ENCODE assay signal across 19 cellular contexts in genomic region chr9:92611621-92612275, GRCh38. TPM values are rescaled to one million over a fixed set of nuclear protein-coding genes. Genes with fewer than 3 reads are reported as not detected.
A peak's percentile ranks its signal among the peaks of the same experiment; 100 is the strongest.
DNase-seq lines count a peak whose midpoint lies in the region; ATAC-seq, FAIRE-seq and TF ChIP-seq lines count a peak whose summit lies in the region.
"Had no signal": no experiment of that assay in that cellular context is flagged by ENCODE, and none has a peak within 500 bp of the region (broad histone marks: within the 10 kb centered on the region; RNA-seq: fewer than 3 reads in every experiment).

No MANE protein-coding gene starts in this region.

- H3K4me1 ChIP-seq in astrocyte (ENCODE audit: insufficient read depth, low read length) = peaks cover 16% of the 10 kb centered on the region
- H3K4me1 ChIP-seq in keratinocyte (ENCODE audit: control insufficient read depth, extremely low read depth, insufficient read depth, low read length) = peaks cover 15% of the 10 kb centered on the region
- peaks cover 11% of the 10 kb centered on the region for H3K4me1 ChIP-seq in body of pancreas

- dilution Hi-C loops in keratinocyte (cut with MboI; ENCODE audit: extremely low pct_ligation_motif_present, low sequenced_read_pairs) = no loop called here

- no peak overlapping the region for H3K4me3 Mint-ChIP-seq in activated naive CD4-positive, alpha-beta T cell treated with anti-CD3 and anti-CD28 coated beads for 36 hours
- no peak overlapping the region for H3K4me3 Mint-ChIP-seq in astrocyte (ENCODE audit: unreplicated experiment)
- H3K4me3 Mint-ChIP-seq in stimulated activated naive B cell treated with anti-CD40 and anti-IgM and Interleukin-4, amounts not matched to agents 10 μg/mL and 1 μg/mL and 100 μg/mL, for 72 hours = no peak overlapping the region
- H3K4me3 Mint-ChIP-seq: CD4-positive, alpha-beta memory T cell; dendritic cell treated with granulocyte-macrophage colony-stimulating factor and Interleukin-4, amounts not matched to agents 40 ng/mL and 50 ng/mL, for 4 days had no signal

- no peak for TF ChIP-seq CTCF in astrocyte (IDR thresholded peaks at IDR 0.05; ENCODE audit: insufficient read depth, low read depth, low read length)
- TF ChIP-seq CTCF in keratinocyte (optimal IDR thresholded peaks at IDR 0.05 in 1 of 3, IDR thresholded peaks at IDR 0.05 in 1 of 3, conservative IDR thresholded peaks at IDR 0.05 in 1 of 3; ENCODE audit: extremely low read depth in 1 of 3, insufficient read depth in 2 of 3, low read length in 3 of 3) = peak in 1 of 3 experiments; percentile 12
- no peak for TF ChIP-seq CTCF in body of pancreas (IDR thresholded peaks at IDR 0.05)

- DNase-seq in activated naive CD4-positive, alpha-beta T cell treated with anti-CD3 and anti-CD28 coated beads for 36 hours = no peak
- no peak for DNase-seq in activated naive CD4-positive, alpha-beta T cell treated with anti-CD3 and anti-CD28 coated beads, Interleukin-2, amount 50 U/mL, for 16 hours
- no peak for DNase-seq in astrocyte (ENCODE audit: low read depth)
- peak; percentile 13 for DNase-seq in keratinocyte (ENCODE audit: low read depth, low spot score)
- DNase-seq in stimulated activated naive B cell treated with anti-CD40 and anti-IgM and Interleukin-4, amounts not matched to agents 10 μg/mL and 1 μg/mL and 100 μg/mL, for 72 hours = no peak
- DNase-seq in body of pancreas = no peak
- no peak for DNase-seq in occipital lobe (lab: John Stamatoyannopoulos, UW)
- DNase-seq: ACHN; anterior cingulate cortex; CD4-positive, alpha-beta memory T cell; NCI-H774; retina; stimulated activated CD4-positive, alpha-beta T cell treated with anti-CD3 and anti-CD28 coated beads, Interleukin-2, amount 100 ng/mL, for 48 hours; SW 1271 had no signal

- H3K9me3 ChIP-seq in astrocyte (ENCODE audit: insufficient read depth, low read depth, low read length) = no peaks in the 10 kb centered on the region
- no peaks in the 10 kb centered on the region for H3K9me3 ChIP-seq in keratinocyte (ENCODE audit: control insufficient read depth, low read depth, low read length)
- H3K9me3 ChIP-seq in body of pancreas = no peaks in the 10 kb centered on the region
- H3K9me3 ChIP-seq: upper lobe of left lung had no signal

- FAIRE-seq in astrocyte (lab: Jason Lieb, UNC) (no peak), keratinocyte (lab: Jason Lieb, UNC) (peak; percentile 76)

- peak overlapping the region; percentile 56 for H3K27ac Mint-ChIP-seq in activated naive CD4-positive, alpha-beta T cell treated with anti-CD3 and anti-CD28 coated beads for 36 hours
- H3K27ac Mint-ChIP-seq in astrocyte (ENCODE audit: unreplicated experiment) = peak overlapping the region; percentile 59
- H3K27ac Mint-ChIP-seq in stimulated activated naive B cell treated with anti-CD40 and anti-IgM and Interleukin-4, amounts not matched to agents 10 μg/mL and 1 μg/mL and 100 μg/mL, for 72 hours = peak overlapping the region; percentile 90
- H3K27ac Mint-ChIP-seq: dendritic cell treated with granulocyte-macrophage colony-stimulating factor and Interleukin-4, amounts not matched to agents 40 ng/mL and 50 ng/mL, for 4 days had no signal

- H3K4me2 ChIP-seq in astrocyte (ENCODE audit: low read length) (no peak overlapping the region), keratinocyte (ENCODE audit: control insufficient read depth, extremely low read depth, insufficient read depth, low read depth, low read length) (no peak overlapping the region)

- no peak overlapping the region for H3K9ac ChIP-seq in astrocyte (ENCODE audit: low read length)
- H3K9ac ChIP-seq in keratinocyte (ENCODE audit: control insufficient read depth, extremely low read depth, insufficient read depth, low read length) = no peak overlapping the region

- WGBS in body of pancreas, 2 donors = 88 to 89% methylated on average over 10 of the region's 10 CpGs

- no peaks in the 10 kb centered on the region for H3K79me2 ChIP-seq in astrocyte (ENCODE audit: insufficient read depth, low read length)
- no peaks in the 10 kb centered on the region for H3K79me2 ChIP-seq in keratinocyte (ENCODE audit: control insufficient read depth, insufficient read depth, low read length)

- CTCF ChIA-PET in activated naive CD4-positive, alpha-beta T cell treated with anti-CD3 and anti-CD28 coated beads for 36 hours (lab: Charles Lee) = interaction anchor here (0.7 kb wide), 1 partner anchor 93 kb away, joined by 3 read pairs; no protein-coding TSS in a partner anchor

- no peaks in the 10 kb centered on the region for H3K9me3 Mint-ChIP-seq in activated naive CD4-positive, alpha-beta T cell treated with anti-CD3 and anti-CD28 coated beads for 36 hours
- no peaks in the 10 kb centered on the region for H3K9me3 Mint-ChIP-seq in astrocyte (ENCODE audit: unreplicated experiment)
- no peaks in the 10 kb centered on the region for H3K9me3 Mint-ChIP-seq in stimulated activated naive B cell treated with anti-CD40 and anti-IgM and Interleukin-4, amounts not matched to agents 10 μg/mL and 1 μg/mL and 100 μg/mL, for 72 hours
- H3K9me3 Mint-ChIP-seq: CD4-positive, alpha-beta memory T cell; dendritic cell treated with granulocyte-macrophage colony-stimulating factor and Interleukin-4, amounts not matched to agents 40 ng/mL and 50 ng/mL, for 4 days had no signal

- no peaks in the 10 kb centered on the region for H3K9me1 ChIP-seq in keratinocyte (ENCODE audit: control insufficient read depth, extremely low read depth, insufficient read depth, low read length)

- no peak for ATAC-seq in stimulated activated naive B cell treated with anti-CD40 and anti-IgM and Interleukin-4, amounts not matched to agents 10 μg/mL and 1 μg/mL and 100 μg/mL, for 72 hours (replicated peaks)
- ATAC-seq in body of pancreas (no peak), HG02938 (IDR thresholded peaks at IDR 0.05; ENCODE audit: unreplicated experiment) (no peak)
- ATAC-seq: left lobe of liver, Panc1 had no signal

- H2AFZ ChIP-seq in astrocyte (ENCODE audit: low read depth, low read length) = no peak overlapping the region
- H2AFZ ChIP-seq in keratinocyte (ENCODE audit: control insufficient read depth, low read length) = no peak overlapping the region

- no peaks in the 10 kb centered on the region for H3K27me3 ChIP-seq in astrocyte (ENCODE audit: insufficient read depth, low read length)
- no peaks in the 10 kb centered on the region for H3K27me3 ChIP-seq in keratinocyte (ENCODE audit: control insufficient read depth, extremely low read depth, insufficient read depth, low read length)
- no peaks in the 10 kb centered on the region for H3K27me3 ChIP-seq in body of pancreas
- H3K27me3 ChIP-seq: upper lobe of left lung had no signal

- no peak overlapping the region for H3K27ac ChIP-seq in astrocyte (ENCODE audit: low read depth, low read length)
- H3K27ac ChIP-seq in keratinocyte (ENCODE audit: control insufficient read depth, insufficient read depth, low read length) = no peak overlapping the region
- no peak overlapping the region for H3K27ac ChIP-seq in body of pancreas

- H3K4me3 ChIP-seq in astrocyte (ENCODE audit: insufficient read depth, low read depth, low read length) (no peak overlapping the region), keratinocyte (ENCODE audit: control insufficient read depth in 2 of 3, extremely low read depth in 1 of 3, insufficient read depth in 2 of 3, low read depth in 1 of 3, low read length in 3 of 3) (no peak overlapping the region), body of pancreas (no peak overlapping the region)
- H3K4me3 ChIP-seq: upper lobe of left lung had no signal

- H4K20me1 ChIP-seq in astrocyte (ENCODE audit: insufficient read depth, low read length) (no peaks in the 10 kb centered on the region), keratinocyte (ENCODE audit: control insufficient read depth, extremely low read depth, insufficient read depth, low read length) (no peaks in the 10 kb centered on the region)

- peaks cover 4% of the 10 kb centered on the region for H3K36me3 Mint-ChIP-seq in activated naive CD4-positive, alpha-beta T cell treated with anti-CD3 and anti-CD28 coated beads for 36 hours (ENCODE audit: low read depth)
- peaks cover 40% of the 10 kb centered on the region for H3K36me3 Mint-ChIP-seq in astrocyte (ENCODE audit: low read depth, unreplicated experiment)
- peaks cover 37 to 51% of the 10 kb centered on the region in 2 donors for H3K36me3 Mint-ChIP-seq in stimulated activated naive B cell treated with anti-CD40 and anti-IgM and Interleukin-4, amounts not matched to agents 10 μg/mL and 1 μg/mL and 100 μg/mL, for 72 hours

- no peaks in the 10 kb centered on the region for H3K27me3 Mint-ChIP-seq in activated naive CD4-positive, alpha-beta T cell treated with anti-CD3 and anti-CD28 coated beads for 36 hours (ENCODE audit: low read depth)
- no peaks in the 10 kb centered on the region for H3K27me3 Mint-ChIP-seq in astrocyte (ENCODE audit: low read depth, unreplicated experiment)
- no peaks in the 10 kb centered on the region for H3K27me3 Mint-ChIP-seq in stimulated activated naive B cell treated with anti-CD40 and anti-IgM and Interleukin-4, amounts not matched to agents 10 μg/mL and 1 μg/mL and 100 μg/mL, for 72 hours
- H3K27me3 Mint-ChIP-seq: CD4-positive, alpha-beta memory T cell; dendritic cell treated with granulocyte-macrophage colony-stimulating factor and Interleukin-4, amounts not matched to agents 40 ng/mL and 50 ng/mL, for 4 days had no signal

- intact Hi-C loops in activated naive CD4-positive, alpha-beta T cell treated with anti-CD3 and anti-CD28 coated beads for 36 hours (cut with micrococcal nuclease) = no loop called here
- intact Hi-C loops in body of pancreas (cut with DNase I) = no loop called here

- no peak for TF ChIP-seq POLR2A in body of pancreas (IDR thresholded peaks at IDR 0.05)

- H3K36me3 ChIP-seq in astrocyte (ENCODE audit: insufficient read depth, low read length) = peaks cover 16% of the 10 kb centered on the region
- H3K36me3 ChIP-seq in keratinocyte (ENCODE audit: control insufficient read depth in 2 of 2, extremely low read depth in 1 of 2, insufficient read depth in 2 of 2, low read length in 2 of 2) = peaks cover 8 to 23% of the 10 kb centered on the region in 2 experiments
- H3K36me3 ChIP-seq in body of pancreas (replicated peaks in 1 of 2; ENCODE audit: insufficient read depth in 1 of 2, low read depth in 2 of 2) = peaks cover 0 to 5% of the 10 kb centered on the region in 2 donors

- no peaks in the 10 kb centered on the region for H3K4me1 Mint-ChIP-seq in activated naive CD4-positive, alpha-beta T cell treated with anti-CD3 and anti-CD28 coated beads for 36 hours (ENCODE audit: low read depth)
- peaks cover 5% of the 10 kb centered on the region for H3K4me1 Mint-ChIP-seq in astrocyte (ENCODE audit: low read depth, unreplicated experiment)
- H3K4me1 Mint-ChIP-seq in stimulated activated naive B cell treated with anti-CD40 and anti-IgM and Interleukin-4, amounts not matched to agents 10 μg/mL and 1 μg/mL and 100 μg/mL, for 72 hours = no peaks in the 10 kb centered on the region
- H3K4me1 Mint-ChIP-seq: CD4-positive, alpha-beta memory T cell had no signal

RNA-seq across cellular contexts. Expression of gene IPPK, which starts 58.2 kb away (rescaled TPM):
- 1 to 10 TPM; 7.6 to 8.2 TPM for total RNA-seq in activated naive CD4-positive, alpha-beta T cell treated with anti-CD3 and anti-CD28 coated beads for 36 hours
- total RNA-seq in astrocyte (11.3 and 14.1 TPM in 2 replicates), body of pancreas (1 to 10 TPM; 2.9 to 6.3 TPM), occipital lobe (16.1 TPM)
- 27.5 to 34.9 TPM (median 32.4 TPM) in 3 replicates for polyA plus RNA-seq in keratinocyte
- polyA plus RNA-seq in keratinocyte (2011; ENCODE audit: low read depth) = 44.5 TPM
- polyA plus RNA-seq in keratinocyte (2011; cell fraction: cytosol; rRNA removed) = 28.0 and 37.9 TPM in 2 replicates
- polyA plus RNA-seq in keratinocyte (2011; cell fraction: nucleus; rRNA removed) = 68.1 and 79.2 TPM in 2 replicates
- 12.7 and 34.4 TPM in 2 replicates for polyA plus RNA-seq in keratinocyte (2012; ENCODE audit: low replicate concordance)
- polyA minus RNA-seq in keratinocyte = 49.3 to 86.7 TPM (median 68.7 TPM) in 3 replicates
- polyA minus RNA-seq in keratinocyte (2011; cell fraction: cytosol; rRNA and poly(A)+ RNA removed) = 26.9 TPM
- 26.9 and 42.7 TPM in 2 replicates for polyA minus RNA-seq in keratinocyte (2011; cell fraction: nucleus; rRNA and poly(A)+ RNA removed)
